ENCODE assay signal across 1 cellular context in the genomic region with DNA sequence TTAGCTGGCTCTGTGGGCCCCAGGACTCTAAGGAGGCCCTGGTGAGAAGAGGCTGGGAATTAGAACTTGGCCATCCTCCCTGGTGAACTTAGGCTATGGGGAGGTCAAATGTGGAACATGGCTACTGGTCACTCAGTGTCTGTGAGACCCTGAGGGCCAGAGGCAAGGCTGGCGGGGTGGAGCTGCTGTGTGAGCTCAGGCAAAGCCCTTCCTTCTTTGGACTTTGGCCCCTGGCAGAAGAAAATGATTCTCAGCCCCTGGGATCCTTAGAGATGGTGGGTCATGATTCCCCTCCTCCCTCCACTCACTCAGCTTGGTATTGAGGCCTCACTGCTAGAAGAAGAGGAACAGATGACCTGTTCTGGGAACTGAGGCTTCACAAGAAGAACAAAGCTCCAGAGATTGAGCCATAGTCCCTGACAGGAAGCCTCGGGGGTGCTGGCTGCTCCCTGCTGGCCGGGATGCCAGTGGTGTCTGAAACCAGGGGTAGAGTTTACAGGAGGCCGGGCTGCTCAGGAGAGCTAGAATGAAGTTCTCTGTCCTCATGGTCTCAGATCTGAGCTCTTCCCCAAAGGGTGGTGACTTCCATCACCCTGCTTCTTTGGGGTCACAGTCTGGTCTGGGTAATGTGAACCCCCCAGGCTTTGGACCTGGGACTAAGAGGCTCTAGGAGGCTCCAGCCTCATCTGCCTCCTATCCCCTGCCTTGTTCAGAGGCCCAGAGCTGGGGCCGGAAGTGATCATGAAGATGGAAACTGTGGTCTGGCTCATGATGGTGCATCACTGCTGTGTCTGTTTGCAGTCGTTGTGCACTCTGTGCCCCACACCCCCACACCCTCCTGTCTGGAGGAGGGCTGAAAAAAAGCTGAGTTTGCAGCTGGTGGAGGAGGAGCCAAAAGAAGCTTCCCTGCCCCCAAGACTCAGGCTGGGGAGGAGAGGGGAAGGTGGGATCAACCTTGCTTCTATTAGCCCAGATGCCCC.
TF ChIP-seq lines count a peak whose summit lies in the region.

No MANE protein-coding gene starts in this region.

TF ChIP-seq in K562, 482 proteins besides CTCF, POLR2A, EP300 and RAD21 (continued from another document and continues in another):
- no peak for TF ChIP-seq PHF20 (IDR thresholded peaks at IDR 0.05; ENCODE audit: partially characterized antibody)
- no peak for TF ChIP-seq PHB (CRISPR knock-in tag; IDR thresholded peaks at IDR 0.05)
- TF ChIP-seq NCOA1 (IDR thresholded peaks at IDR 0.05; ENCODE audit: low read depth) = no peak
- TF ChIP-seq MCM5 (IDR thresholded peaks at IDR 0.05; ENCODE audit: low read depth) = no peak
- TF ChIP-seq, protein P1, sequence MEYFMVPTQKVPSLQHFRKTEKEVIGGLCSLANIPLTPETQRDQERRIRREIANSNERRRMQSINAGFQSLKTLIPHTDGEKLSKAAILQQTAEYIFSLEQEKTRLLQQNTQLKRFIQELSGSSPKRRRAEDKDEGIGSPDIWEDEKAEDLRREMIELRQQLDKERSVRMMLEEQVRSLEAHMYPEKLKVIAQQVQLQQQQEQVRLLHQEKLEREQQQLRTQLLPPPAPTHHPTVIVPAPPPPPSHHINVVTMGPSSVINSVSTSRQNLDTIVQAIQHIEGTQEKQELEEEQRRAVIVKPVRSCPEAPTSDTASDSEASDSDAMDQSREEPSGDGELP (CRISPR knock-in tag; IDR thresholded peaks at IDR 0.05; ENCODE audit: borderline replicate concordance) = peak; percentile 69; the same call in 1 of the 2 replicates
- peak; percentile 96 for TF ChIP-seq ZNF316 (IDR thresholded peaks at IDR 0.05)
- peak; percentile 21; the same call in 1 of the 2 replicates for TF ChIP-seq SUPT5H (IDR thresholded peaks at IDR 0.05)
- TF ChIP-seq, protein P2, sequence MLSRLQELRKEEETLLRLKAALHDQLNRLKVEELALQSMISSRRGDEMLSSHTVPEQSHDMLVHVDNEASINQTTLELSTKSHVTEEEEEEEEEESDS (CRISPR knock-in tag; IDR thresholded peaks at IDR 0.05) = no peak
- TF ChIP-seq, protein P3, sequence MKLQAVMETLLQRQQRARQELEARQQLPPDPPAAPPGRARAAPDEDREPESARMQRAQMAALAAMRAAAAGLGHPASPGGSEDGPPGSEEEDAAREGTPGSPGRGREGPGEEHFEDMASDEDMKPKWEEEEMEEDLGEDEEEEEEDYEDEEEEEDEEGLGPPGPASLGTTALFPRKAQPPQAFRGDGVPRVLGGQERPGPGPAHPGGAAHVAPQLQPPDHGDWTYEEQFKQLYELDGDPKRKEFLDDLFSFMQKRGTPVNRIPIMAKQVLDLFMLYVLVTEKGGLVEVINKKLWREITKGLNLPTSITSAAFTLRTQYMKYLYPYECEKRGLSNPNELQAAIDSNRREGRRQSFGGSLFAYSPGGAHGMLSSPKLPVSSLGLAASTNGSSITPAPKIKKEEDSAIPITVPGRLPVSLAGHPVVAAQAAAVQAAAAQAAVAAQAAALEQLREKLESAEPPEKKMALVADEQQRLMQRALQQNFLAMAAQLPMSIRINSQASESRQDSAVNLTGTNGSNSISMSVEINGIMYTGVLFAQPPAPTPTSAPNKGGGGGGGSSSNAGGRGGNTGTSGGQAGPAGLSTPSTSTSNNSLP (IDR thresholded peaks at IDR 0.05; ENCODE audit: borderline replicate concordance, low read depth, low read length) = no peak
- 0 out of 2 replicates have a peak, but pooled peaks have one; percentile 38 for TF ChIP-seq ZNF584 (CRISPR knock-in tag; IDR thresholded peaks at IDR 0.05; ENCODE audit: low read depth)
- 0 out of 2 replicates have a peak, but pooled peaks have one; percentile 52 for TF ChIP-seq CAMTA2 (CRISPR knock-in tag; conservative IDR thresholded peaks at IDR 0.05)
- no peak for TF ChIP-seq FOXP1 (CRISPR knock-in tag; IDR thresholded peaks at IDR 0.05)
- peak; percentile 79 for TF ChIP-seq MAFK (IDR thresholded peaks at IDR 0.05; ENCODE audit: low read length)
- TF ChIP-seq, protein P4, sequence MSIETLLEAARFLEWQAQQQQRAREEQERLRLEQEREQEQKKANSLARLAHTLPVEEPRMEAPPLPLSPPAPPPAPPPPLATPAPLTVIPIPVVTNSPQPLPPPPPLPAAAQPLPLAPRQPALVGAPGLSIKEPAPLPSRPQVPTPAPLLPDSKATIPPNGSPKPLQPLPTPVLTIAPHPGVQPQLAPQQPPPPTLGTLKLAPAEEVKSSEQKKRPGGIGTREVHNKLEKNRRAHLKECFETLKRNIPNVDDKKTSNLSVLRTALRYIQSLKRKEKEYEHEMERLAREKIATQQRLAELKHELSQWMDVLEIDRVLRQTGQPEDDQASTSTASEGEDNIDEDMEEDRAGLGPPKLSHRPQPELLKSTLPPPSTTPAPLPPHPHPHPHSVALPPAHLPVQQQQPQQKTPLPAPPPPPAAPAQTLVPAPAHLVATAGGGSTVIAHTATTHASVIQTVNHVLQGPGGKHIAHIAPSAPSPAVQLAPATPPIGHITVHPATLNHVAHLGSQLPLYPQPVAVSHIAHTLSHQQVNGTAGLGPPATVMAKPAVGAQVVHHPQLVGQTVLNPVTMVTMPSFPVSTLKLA (conservative IDR thresholded peaks at IDR 0.05) = 0 out of 4 replicates have a peak, but pooled peaks of 1 of the 2 experiments have one; percentile 16
- no peak for TF ChIP-seq PHTF2 (CRISPR knock-in tag; IDR thresholded peaks at IDR 0.05)
- TF ChIP-seq GTF2E2 (tag; IDR thresholded peaks at IDR 0.05) = 0 out of 2 replicates have a peak, but pooled peaks have one; percentile 55
- TF ChIP-seq NR2C1 (IDR thresholded peaks at IDR 0.05) = no peak
- TF ChIP-seq NR2C1 (tag; IDR thresholded peaks at IDR 0.05) = no peak
- TF ChIP-seq ZFP1 (CRISPR knock-in tag; IDR thresholded peaks at IDR 0.05) = no peak
- TF ChIP-seq, protein P5, sequence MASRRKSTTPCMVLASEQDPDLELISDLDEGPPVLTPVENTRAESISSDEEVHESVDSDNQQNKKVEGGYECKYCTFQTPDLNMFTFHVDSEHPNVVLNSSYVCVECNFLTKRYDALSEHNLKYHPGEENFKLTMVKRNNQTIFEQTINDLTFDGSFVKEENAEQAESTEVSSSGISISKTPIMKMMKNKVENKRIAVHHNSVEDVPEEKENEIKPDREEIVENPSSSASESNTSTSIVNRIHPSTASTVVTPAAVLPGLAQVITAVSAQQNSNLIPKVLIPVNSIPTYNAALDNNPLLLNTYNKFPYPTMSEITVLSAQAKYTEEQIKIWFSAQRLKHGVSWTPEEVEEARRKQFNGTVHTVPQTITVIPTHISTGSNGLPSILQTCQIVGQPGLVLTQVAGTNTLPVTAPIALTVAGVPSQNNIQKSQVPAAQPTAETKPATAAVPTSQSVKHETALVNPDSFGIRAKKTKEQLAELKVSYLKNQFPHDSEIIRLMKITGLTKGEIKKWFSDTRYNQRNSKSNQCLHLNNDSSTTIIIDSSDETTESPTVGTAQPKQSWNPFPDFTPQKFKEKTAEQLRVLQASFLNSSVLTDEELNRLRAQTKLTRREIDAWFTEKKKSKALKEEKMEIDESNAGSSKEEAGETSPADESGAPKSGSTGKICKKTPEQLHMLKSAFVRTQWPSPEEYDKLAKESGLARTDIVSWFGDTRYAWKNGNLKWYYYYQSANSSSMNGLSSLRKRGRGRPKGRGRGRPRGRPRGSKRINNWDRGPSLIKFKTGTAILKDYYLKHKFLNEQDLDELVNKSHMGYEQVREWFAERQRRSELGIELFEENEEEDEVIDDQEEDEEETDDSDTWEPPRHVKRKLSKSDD (conservative IDR thresholded peaks at IDR 0.05; ENCODE audit: low read length) = 0 out of 2 replicates have a peak, but pooled peaks have one; percentile 14
- TF ChIP-seq CBFA2T3 (IDR thresholded peaks at IDR 0.05) = peak; percentile 45
- TF ChIP-seq SMAD2 (IDR thresholded peaks at IDR 0.05; ENCODE audit: low read depth, low read length) = no peak
- no peak for TF ChIP-seq ZFP30 (CRISPR knock-in tag; IDR thresholded peaks at IDR 0.05; ENCODE audit: borderline replicate concordance)
- TF ChIP-seq, protein P6, sequence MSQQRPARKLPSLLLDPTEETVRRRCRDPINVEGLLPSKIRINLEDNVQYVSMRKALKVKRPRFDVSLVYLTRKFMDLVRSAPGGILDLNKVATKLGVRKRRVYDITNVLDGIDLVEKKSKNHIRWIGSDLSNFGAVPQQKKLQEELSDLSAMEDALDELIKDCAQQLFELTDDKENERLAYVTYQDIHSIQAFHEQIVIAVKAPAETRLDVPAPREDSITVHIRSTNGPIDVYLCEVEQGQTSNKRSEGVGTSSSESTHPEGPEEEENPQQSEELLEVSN (IDR thresholded peaks at IDR 0.05; ENCODE audit: borderline replicate concordance in 1 of 2, extremely low read depth in 1 of 2, insufficient read depth in 1 of 2, insufficient read length in 1 of 2, low read depth in 1 of 2, low read length in 1 of 2, poor library complexity in 1 of 2, severe bottlenecking in 1 of 2) = no peak
- TF ChIP-seq MBD2 (IDR thresholded peaks at IDR 0.05; ENCODE audit: borderline replicate concordance, low read depth) = no peak
- peak; percentile 54 for TF ChIP-seq DACH1 (IDR thresholded peaks at IDR 0.05; ENCODE audit: partially characterized antibody)
- no peak for TF ChIP-seq ETS2 (tag; IDR thresholded peaks at IDR 0.05; ENCODE audit: borderline replicate concordance, poor library complexity, severe bottlenecking)
- TF ChIP-seq IFI16 (CRISPR knock-in tag; IDR thresholded peaks at IDR 0.05) = no peak
- TF ChIP-seq ARID2 (IDR thresholded peaks at IDR 0.05) = no peak
- peak; percentile 79 for TF ChIP-seq MAFG (tag; conservative IDR thresholded peaks at IDR 0.05)
- TF ChIP-seq, protein P7, sequence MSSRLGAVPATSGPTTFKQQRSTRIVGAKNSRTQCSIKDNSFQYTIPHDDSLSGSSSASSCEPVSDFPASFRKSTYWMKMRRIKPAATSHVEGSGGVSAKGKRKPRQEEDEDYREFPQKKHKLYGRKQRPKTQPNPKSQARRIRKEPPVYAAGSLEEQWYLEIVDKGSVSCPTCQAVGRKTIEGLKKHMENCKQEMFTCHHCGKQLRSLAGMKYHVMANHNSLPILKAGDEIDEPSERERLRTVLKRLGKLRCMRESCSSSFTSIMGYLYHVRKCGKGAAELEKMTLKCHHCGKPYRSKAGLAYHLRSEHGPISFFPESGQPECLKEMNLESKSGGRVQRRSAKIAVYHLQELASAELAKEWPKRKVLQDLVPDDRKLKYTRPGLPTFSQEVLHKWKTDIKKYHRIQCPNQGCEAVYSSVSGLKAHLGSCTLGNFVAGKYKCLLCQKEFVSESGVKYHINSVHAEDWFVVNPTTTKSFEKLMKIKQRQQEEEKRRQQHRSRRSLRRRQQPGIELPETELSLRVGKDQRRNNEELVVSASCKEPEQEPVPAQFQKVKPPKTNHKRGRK (tag; IDR thresholded peaks at IDR 0.05) = no peak
- TF ChIP-seq SMAD4 (CRISPR knock-in tag; conservative IDR thresholded peaks at IDR 0.05) = 0 out of 2 replicates have a peak, but pooled peaks have one; percentile 28
- peak; percentile 43 for TF ChIP-seq RBM39 (optimal IDR thresholded peaks at IDR 0.05; ENCODE audit: low read depth, low read length)
- TF ChIP-seq, protein P8, sequence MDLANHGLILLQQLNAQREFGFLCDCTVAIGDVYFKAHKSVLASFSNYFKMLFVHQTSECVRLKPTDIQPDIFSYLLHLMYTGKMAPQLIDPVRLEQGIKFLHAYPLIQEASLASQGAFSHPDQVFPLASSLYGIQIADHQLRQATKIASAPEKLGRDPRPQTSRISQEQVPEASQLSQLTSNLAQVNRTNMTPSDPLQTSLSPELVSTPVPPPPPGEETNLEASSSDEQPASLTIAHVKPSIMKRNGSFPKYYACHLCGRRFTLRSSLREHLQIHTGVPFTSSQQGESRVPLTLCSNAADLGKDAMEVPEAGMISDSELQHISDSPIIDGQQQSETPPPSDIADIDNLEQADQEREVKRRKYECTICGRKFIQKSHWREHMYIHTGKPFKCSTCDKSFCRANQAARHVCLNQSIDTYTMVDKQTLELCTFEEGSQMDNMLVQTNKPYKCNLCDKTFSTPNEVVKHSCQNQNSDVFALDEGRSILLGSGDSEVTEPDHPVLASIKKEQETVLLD (IDR thresholded peaks at IDR 0.05) = 0 out of 2 replicates have a peak, but pooled peaks have one; percentile 12
- TF ChIP-seq MYC (IDR thresholded peaks at IDR 0.05; ENCODE audit: low read depth, low read length) = no peak
- TF ChIP-seq MYC (CRISPR knock-in tag; IDR thresholded peaks at IDR 0.05; ENCODE audit: borderline replicate concordance, low read depth) = no peak
- TF ChIP-seq ZNF212 (CRISPR knock-in tag; IDR thresholded peaks at IDR 0.05) = no peak
- TF ChIP-seq THRAP3 (IDR thresholded peaks at IDR 0.05; ENCODE audit: borderline replicate concordance) = 0 out of 2 replicates have a peak, but pooled peaks have one; percentile 28
- TF ChIP-seq, protein P9, sequence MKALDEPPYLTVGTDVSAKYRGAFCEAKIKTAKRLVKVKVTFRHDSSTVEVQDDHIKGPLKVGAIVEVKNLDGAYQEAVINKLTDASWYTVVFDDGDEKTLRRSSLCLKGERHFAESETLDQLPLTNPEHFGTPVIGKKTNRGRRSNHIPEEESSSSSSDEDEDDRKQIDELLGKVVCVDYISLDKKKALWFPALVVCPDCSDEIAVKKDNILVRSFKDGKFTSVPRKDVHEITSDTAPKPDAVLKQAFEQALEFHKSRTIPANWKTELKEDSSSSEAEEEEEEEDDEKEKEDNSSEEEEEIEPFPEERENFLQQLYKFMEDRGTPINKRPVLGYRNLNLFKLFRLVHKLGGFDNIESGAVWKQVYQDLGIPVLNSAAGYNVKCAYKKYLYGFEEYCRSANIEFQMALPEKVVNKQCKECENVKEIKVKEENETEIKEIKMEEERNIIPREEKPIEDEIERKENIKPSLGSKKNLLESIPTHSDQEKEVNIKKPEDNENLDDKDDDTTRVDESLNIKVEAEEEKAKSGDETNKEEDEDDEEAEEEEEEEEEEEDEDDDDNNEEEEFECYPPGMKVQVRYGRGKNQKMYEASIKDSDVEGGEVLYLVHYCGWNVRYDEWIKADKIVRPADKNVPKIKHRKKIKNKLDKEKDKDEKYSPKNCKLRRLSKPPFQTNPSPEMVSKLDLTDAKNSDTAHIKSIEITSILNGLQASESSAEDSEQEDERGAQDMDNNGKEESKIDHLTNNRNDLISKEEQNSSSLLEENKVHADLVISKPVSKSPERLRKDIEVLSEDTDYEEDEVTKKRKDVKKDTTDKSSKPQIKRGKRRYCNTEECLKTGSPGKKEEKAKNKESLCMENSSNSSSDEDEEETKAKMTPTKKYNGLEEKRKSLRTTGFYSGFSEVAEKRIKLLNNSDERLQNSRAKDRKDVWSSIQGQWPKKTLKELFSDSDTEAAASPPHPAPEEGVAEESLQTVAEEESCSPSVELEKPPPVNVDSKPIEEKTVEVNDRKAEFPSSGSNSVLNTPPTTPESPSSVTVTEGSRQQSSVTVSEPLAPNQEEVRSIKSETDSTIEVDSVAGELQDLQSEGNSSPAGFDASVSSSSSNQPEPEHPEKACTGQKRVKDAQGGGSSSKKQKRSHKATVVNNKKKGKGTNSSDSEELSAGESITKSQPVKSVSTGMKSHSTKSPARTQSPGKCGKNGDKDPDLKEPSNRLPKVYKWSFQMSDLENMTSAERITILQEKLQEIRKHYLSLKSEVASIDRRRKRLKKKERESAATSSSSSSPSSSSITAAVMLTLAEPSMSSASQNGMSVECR (CRISPR knock-in tag; IDR thresholded peaks at IDR 0.05) = 0 out of 2 replicates have a peak, but pooled peaks have one; percentile 15
- no peak for TF ChIP-seq ZNF217 (CRISPR knock-in tag; IDR thresholded peaks at IDR 0.05)
- TF ChIP-seq HDAC1 (IDR thresholded peaks at IDR 0.05) = peak in 1 of 2 experiments; percentile 11; a peak in 1 of 4 replicates
- no peak for TF ChIP-seq NCOA6 (IDR thresholded peaks at IDR 0.05)
- TF ChIP-seq ZFPM2 (CRISPR knock-in tag; IDR thresholded peaks at IDR 0.05) = no peak
- no peak for TF ChIP-seq ZNF24 (IDR thresholded peaks at IDR 0.05)
- TF ChIP-seq HNRNPK (IDR thresholded peaks at IDR 0.05; ENCODE audit: low read depth, low read length, poor library complexity, severe bottlenecking) = no peak
